Comparison of ENCODE assay signal across 8 cellular contexts in genomic region chr2:40554665-40555294, GRCh38.
DNase-seq lines count a peak whose midpoint lies in the region; ATAC-seq and TF ChIP-seq lines count a peak whose summit lies in the region.

No MANE protein-coding gene starts in this region.

- POLR2A ChIA-PET in activated CD4-positive, alpha-beta T cell treated with anti-CD3 and anti-CD28 coated beads for 36 hours (lab: Charles Lee): no interaction called here

- CTCF ChIA-PET in activated CD4-positive, alpha-beta T cell treated with anti-CD3 and anti-CD28 coated beads for 36 hours (lab: Charles Lee): interaction anchor here (0.8 to 3.1 kb wide), 11 partner anchors 10 to 644 kb away, joined by 3 to 24 read pairs (median 5); no protein-coding TSS in a partner anchor

- H3K4me3 ChIP-seq in cardiac fibroblast (replicated peaks in 1 of 2; ENCODE audit: low read depth in 2 of 2, low read length in 2 of 2): no peak overlapping the region

- intact Hi-C loops in activated CD4-positive, alpha-beta T cell treated with anti-CD3 and anti-CD28 coated beads for 36 hours (cut with DNase I, micrococcal nuclease): loop anchor here (1.0 to 10.0 kb wide), 5 partner anchors 102 to 641 kb away; partner anchors contain the start of gene SLC8A1 (in 1 of the 2)

- no peak overlapping the region for H3K27ac Mint-ChIP-seq in activated CD4-positive, alpha-beta T cell treated with anti-CD3 and anti-CD28 coated beads for 36 hours
- H3K27ac Mint-ChIP-seq in stimulated activated memory B cell treated with anti-CD40 and anti-IgM and Interleukin-4, amounts not matched to agents 10 μg/mL and 1 μg/mL and 100 μg/mL, for 72 hours: no peak overlapping the region

- H3K27me3 Mint-ChIP-seq in activated CD4-positive, alpha-beta T cell treated with anti-CD3 and anti-CD28 coated beads for 36 hours: peaks cover 2% of the 10 kb centered on the region
- H3K27me3 Mint-ChIP-seq in stimulated activated memory B cell treated with anti-CD40 and anti-IgM and Interleukin-4, amounts not matched to agents 10 μg/mL and 1 μg/mL and 100 μg/mL, for 72 hours: peaks cover 8% of the 10 kb centered on the region

- H3K9me3 Mint-ChIP-seq in activated CD4-positive, alpha-beta T cell treated with anti-CD3 and anti-CD28 coated beads for 36 hours (ENCODE audit: low read depth): no peaks in the 10 kb centered on the region
- H3K9me3 Mint-ChIP-seq in stimulated activated memory B cell treated with anti-CD40 and anti-IgM and Interleukin-4, amounts not matched to agents 10 μg/mL and 1 μg/mL and 100 μg/mL, for 72 hours: peaks cover 2% of the 10 kb centered on the region

- TF ChIP-seq CTCF in cardiac fibroblast (IDR thresholded peaks at IDR 0.05; ENCODE audit: low read depth, low read length): peak; percentile 92

- no peaks in the 10 kb centered on the region for H3K4me1 Mint-ChIP-seq in activated CD4-positive, alpha-beta T cell treated with anti-CD3 and anti-CD28 coated beads for 36 hours
- no peaks in the 10 kb centered on the region for H3K4me1 Mint-ChIP-seq in stimulated activated memory B cell treated with anti-CD40 and anti-IgM and Interleukin-4, amounts not matched to agents 10 μg/mL and 1 μg/mL and 100 μg/mL, for 72 hours

- H3K4me3 Mint-ChIP-seq in activated CD4-positive, alpha-beta T cell treated with anti-CD3 and anti-CD28 coated beads for 36 hours: no peak overlapping the region
- H3K4me3 Mint-ChIP-seq in stimulated activated memory B cell treated with anti-CD40 and anti-IgM and Interleukin-4, amounts not matched to agents 10 μg/mL and 1 μg/mL and 100 μg/mL, for 72 hours: no peak overlapping the region

- no peaks in the 10 kb centered on the region for H3K36me3 Mint-ChIP-seq in activated CD4-positive, alpha-beta T cell treated with anti-CD3 and anti-CD28 coated beads for 36 hours (ENCODE audit: low read depth)
- H3K36me3 Mint-ChIP-seq in stimulated activated memory B cell treated with anti-CD40 and anti-IgM and Interleukin-4, amounts not matched to agents 10 μg/mL and 1 μg/mL and 100 μg/mL, for 72 hours: no peaks in the 10 kb centered on the region

- ATAC-seq in activated CD4-positive, alpha-beta T cell treated with anti-CD3 and anti-CD28 coated beads for 36 hours: peak; percentile 76
- ATAC-seq in HG02610 (IDR thresholded peaks at IDR 0.05; ENCODE audit: unreplicated experiment) (peak; percentile 90), left lobe of liver (peak; percentile 95)
- ATAC-seq in stimulated activated memory B cell treated with anti-CD40 and anti-IgM and Interleukin-4, amounts not matched to agents 10 μg/mL and 1 μg/mL and 100 μg/mL, for 72 hours: peak; percentile 56

- peak; percentile 75 for DNase-seq in activated CD4-positive, alpha-beta T cell treated with anti-CD3 and anti-CD28 coated beads for 36 hours
- DNase-seq in activated CD4-positive, alpha-beta T cell treated with anti-CD3 and anti-CD28 coated beads, Interleukin-2, amount 50 U/mL, for 4 hours: no peak
- peak; percentile 61 for DNase-seq in MV-4-11 (lab: John Stamatoyannopoulos, UW)
- peak; percentile 12 to 29 for DNase-seq in SHP77 (lab: John Stamatoyannopoulos, UW)
- DNase-seq in cardiac fibroblast (ENCODE audit: low read depth in 2 of 2): peak; percentile 64 to 73
- peak; percentile 62 for DNase-seq in left lobe of liver (ENCODE audit: low spot score)

Comparison
In these comparisons a context has a peak if more than half of its experiments do, and no peak if none do; other contexts are left out.
1. DNase-seq: peak in activated CD4-positive, alpha-beta T cell treated with anti-CD3 and anti-CD28 coated beads for 36 hours (single experiment), MV-4-11 (single experiment), SHP77 (2 of 2), cardiac fibroblast (2 of 2) and left lobe of liver (single experiment); none in activated CD4-positive, alpha-beta T cell treated with anti-CD3 and anti-CD28 coated beads, Interleukin-2, amount 50 U/mL, for 4 hours (0 of 2).
2. Peak in every context shown above with its lines, with median percentiles within 50 percentile points of each other: ATAC-seq.